Comparison of ENCODE assay signal across 22 cellular contexts in genomic region chr11:93840981-93841380, GRCh38. TPM values are rescaled to one million over a fixed set of nuclear protein-coding genes. Genes with fewer than 3 reads are reported as not detected.
DNase-seq lines count a peak whose midpoint lies in the region; ATAC-seq, FAIRE-seq and TF ChIP-seq lines count a peak whose summit lies in the region.
"Had no signal": no experiment of that assay in that cellular context is flagged by ENCODE, and none has a peak within 500 bp of the region (broad histone marks: within the 10 kb centered on the region; RNA-seq: fewer than 3 reads in every experiment).

No MANE protein-coding gene starts in this region.

- POLR2A ChIA-PET in K562 (lab: Yijun Ruan, JAX) = no interaction called here
- POLR2A ChIA-PET in CD8-positive, alpha-beta T cell (lab: Charles Lee) = no interaction called here

- no peak for FAIRE-seq in K562 (lab: Jason Lieb, UNC)
- FAIRE-seq: A204.1, GM12878, H54, HepG2 had no signal

- no peaks in the 10 kb centered on the region for H3K4me1 Mint-ChIP-seq in nephron progenitor cell
- no peaks in the 10 kb centered on the region for H3K4me1 Mint-ChIP-seq in CD8-positive, alpha-beta T cell (ENCODE audit: low read depth)
- H3K4me1 Mint-ChIP-seq: CD14-positive monocyte; CD4-positive, alpha-beta memory T cell had no signal

- H3K4me3 Mint-ChIP-seq in nephron progenitor cell = no peak overlapping the region
- no peak overlapping the region for H3K4me3 Mint-ChIP-seq in CD8-positive, alpha-beta T cell
- H3K4me3 Mint-ChIP-seq: CD14-positive monocyte; CD4-positive, alpha-beta memory T cell; GM23338 had no signal

- TF ChIP-seq CTCF in GM13976 (IDR thresholded peaks at IDR 0.05; ENCODE audit: borderline replicate concordance, control extremely low read depth, extremely low read depth, insufficient read depth, missing control alignments) (no peak), K562 (IDR thresholded peaks at IDR 0.05 in 2 of 3, conservative IDR thresholded peaks at IDR 0.05 in 1 of 3; ENCODE audit: insufficient read depth in 2 of 3, low read depth in 1 of 3, low read length in 3 of 3) (no peak), nephron progenitor cell (IDR thresholded peaks at IDR 0.05) (no peak)
- TF ChIP-seq CTCF in CD8-positive, alpha-beta T cell (IDR thresholded peaks at IDR 0.05) = no peak

- H3K4me2 ChIP-seq in BLaER1 treated with 17β-estradiol and CSF1 and Interleukin-3, amounts not matched to agents 10 nM and 100 nM = peak overlapping the region in 7 of 11 experiments; percentile 18 to 63 (median 45); a peak in 8 of 22 replicates
- H3K4me2 ChIP-seq in K562 (ENCODE audit: insufficient read depth, low read length) = no peak overlapping the region
- H3K4me2 ChIP-seq: GM23338, KMS-11 had no signal

- no peaks in the 10 kb centered on the region for H3K9me1 ChIP-seq in K562 (ENCODE audit: control insufficient read depth, insufficient read depth, low read length)

- intact Hi-C loops in K562 (cut with micrococcal nuclease) = no loop called here
- intact Hi-C loops in CD8-positive, alpha-beta T cell (cut with DNase I, micrococcal nuclease) = no loop called here

- H3K4me1 ChIP-seq in BLaER1 treated with 17β-estradiol and CSF1 and Interleukin-3, amounts not matched to agents 10 nM and 100 nM = peaks cover 0 to 27% (median 21%) of the 10 kb centered on the region in 10 experiments; a peak in 14 of 20 replicates
- peaks cover 3 to 5% of the 10 kb centered on the region in 2 experiments; a peak in 3 of 5 replicates for H3K4me1 ChIP-seq in K562 (replicated peaks in 1 of 2; ENCODE audit: control insufficient read depth in 2 of 2, insufficient read depth in 2 of 2, low read length in 2 of 2)
- H3K4me1 ChIP-seq in CD8-positive, alpha-beta T cell (ENCODE audit: insufficient read depth, low read length) = no peaks in the 10 kb centered on the region

- no peak for ATAC-seq in K562
- no peak for ATAC-seq in CD8-positive, alpha-beta T cell
- ATAC-seq: GM12878, GM23338, HCT116, HepG2 had no signal

- in situ Hi-C loops in GM13976 (cut with MboI; ENCODE audit: low sequenced_read_pairs, unreplicated experiment) (no loop called here), K562 (cut with MboI) (no loop called here)

- WGBS in K562 (ENCODE audit: insufficient coverage, low coverage, missing lambda C conversion rate) = 0% methylated on average over 3 of the region's 3 CpGs

- H3K36me3 Mint-ChIP-seq in nephron progenitor cell (ENCODE audit: low read depth) = no peaks in the 10 kb centered on the region
- no peaks in the 10 kb centered on the region for H3K36me3 Mint-ChIP-seq in CD8-positive, alpha-beta T cell
- H3K36me3 Mint-ChIP-seq: CD14-positive monocyte; CD4-positive, alpha-beta memory T cell had no signal

- H3K36me3 ChIP-seq in BLaER1 treated with 17β-estradiol and CSF1 and Interleukin-3, amounts not matched to agents 10 nM and 100 nM = no peaks in the 10 kb centered on the region
- H3K36me3 ChIP-seq in K562 (ENCODE audit: control insufficient read depth, insufficient read depth, low read length) = no peaks in the 10 kb centered on the region
- no peaks in the 10 kb centered on the region for H3K36me3 ChIP-seq in CD8-positive, alpha-beta T cell (ENCODE audit: insufficient read depth, low read length)
- H3K36me3 ChIP-seq: BE2C had no signal

- H3K9me3 ChIP-seq in BLaER1 treated with 17β-estradiol and CSF1 and Interleukin-3, amounts not matched to agents 10 nM and 100 nM (replicated peaks in 1 of 11) = peaks cover 0 to 3% (median 0%) of the 10 kb centered on the region in 11 experiments; a peak in 1 of 22 replicates
- H3K9me3 ChIP-seq in K562 (replicated peaks; ENCODE audit: control insufficient read depth, insufficient read depth, low read depth, low read length) = no peaks in the 10 kb centered on the region; the same call in 1 of the 2 replicates
- H3K9me3 ChIP-seq in CD8-positive, alpha-beta T cell (ENCODE audit: low read length) = no peaks in the 10 kb centered on the region
- H3K9me3 ChIP-seq: BE2C had no signal

- H3K27me3 Mint-ChIP-seq in nephron progenitor cell (ENCODE audit: low read depth, poor library complexity) = no peaks in the 10 kb centered on the region
- peaks cover 3% of the 10 kb centered on the region for H3K27me3 Mint-ChIP-seq in CD8-positive, alpha-beta T cell (ENCODE audit: low read depth)
- H3K27me3 Mint-ChIP-seq: CD4-positive, alpha-beta memory T cell had no signal

- H3K27ac ChIP-seq in BLaER1 treated with 17β-estradiol and CSF1 and Interleukin-3, amounts not matched to agents 10 nM and 100 nM = no peak overlapping the region
- H3K27ac ChIP-seq in K562 (ENCODE audit: extremely low read depth, low read depth, low read length) = no peak overlapping the region
- H3K27ac ChIP-seq in CD8-positive, alpha-beta T cell (ENCODE audit: low read depth, low read length) = no peak overlapping the region
- H3K27ac ChIP-seq: KMS-11 had no signal

- DNase-seq in GM13976 (ENCODE audit: low spot score) = peak; percentile 5
- peak; percentile 10 for DNase-seq in NCI-H69 (lab: John Stamatoyannopoulos, UW)
- no peak for DNase-seq in K562 (ENCODE audit: extremely low read depth in 1 of 4, low spot score in 3 of 4)
- DNase-seq in nephron progenitor cell = no peak
- no peak for DNase-seq in NCI-H1417 (lab: John Stamatoyannopoulos, UW)
- no peak for DNase-seq in CD8-positive, alpha-beta T cell
- DNase-seq in UCSD-AML1 (lab: John Stamatoyannopoulos, UW; ENCODE audit: unreplicated experiment) = no peak
- DNase-seq: ACHN; BE2C; Calu3; CD4-positive, alpha-beta memory T cell; DMS79 treated with DMSO at 0.1 percent for 48 hours had no signal

- TF ChIP-seq RAD21 in K562 (CRISPR knock-in tag; conservative IDR thresholded peaks at IDR 0.05 in 1 of 2, IDR thresholded peaks at IDR 0.05 in 1 of 2) = no peak

- no peaks in the 10 kb centered on the region for H3K27me3 ChIP-seq in BLaER1 treated with 17β-estradiol and CSF1 and Interleukin-3, amounts not matched to agents 10 nM and 100 nM
- peaks cover 26 to 49% of the 10 kb centered on the region in 2 experiments; a peak in 4 of 5 replicates for H3K27me3 ChIP-seq in K562 (ENCODE audit: control insufficient read depth in 2 of 2, insufficient read depth in 2 of 2, low read length in 2 of 2)
- no peaks in the 10 kb centered on the region for H3K27me3 ChIP-seq in CD8-positive, alpha-beta T cell (ENCODE audit: insufficient read depth, low read length)
- H3K27me3 ChIP-seq: BE2C had no signal

- no peak overlapping the region for H3K27ac Mint-ChIP-seq in nephron progenitor cell
- no peak overlapping the region for H3K27ac Mint-ChIP-seq in CD8-positive, alpha-beta T cell
- H3K27ac Mint-ChIP-seq: CD14-positive monocyte; CD4-positive, alpha-beta memory T cell; GM23338 had no signal

- no peak overlapping the region for H3K4me3 ChIP-seq in BLaER1 treated with 17β-estradiol and CSF1 and Interleukin-3, amounts not matched to agents 10 nM and 100 nM
- no peak overlapping the region for H3K4me3 ChIP-seq in K562
- no peak overlapping the region for H3K4me3 ChIP-seq in CD8-positive, alpha-beta T cell (ENCODE audit: low read depth, low read length)
- H3K4me3 ChIP-seq: GM12878, GM23338 had no signal

- H2AFZ ChIP-seq in K562 (ENCODE audit: low read depth, low read length) = no peak overlapping the region

- H3K79me2 ChIP-seq in K562 (ENCODE audit: control insufficient read depth, insufficient read depth, low read length) = no peaks in the 10 kb centered on the region

- BruUV-seq in K562 (replicated peaks; lab: Mats Ljungman, UMichigan) = no TSS peak

- no peaks in the 10 kb centered on the region; a peak in 1 of 22 replicates for H4K20me1 ChIP-seq in BLaER1 treated with 17β-estradiol and CSF1 and Interleukin-3, amounts not matched to agents 10 nM and 100 nM
- H4K20me1 ChIP-seq in K562 (replicated peaks; ENCODE audit: control insufficient read depth, insufficient read depth, low read length) = peaks cover 2% of the 10 kb centered on the region; the same call in 1 of the 2 replicates

- TF ChIP-seq EP300 in K562 (IDR thresholded peaks at IDR 0.05; ENCODE audit: low read length) = no peak

- CTCF ChIA-PET in K562 (lab: Yijun Ruan, JAX; ENCODE audit: low intra/inter-chr PET ratio) = no interaction called here
- CTCF ChIA-PET in CD8-positive, alpha-beta T cell (lab: Charles Lee) = no interaction called here

- TF ChIP-seq POLR2A in K562 (conservative IDR thresholded peaks at IDR 0.05) = no peak

- no peak overlapping the region for H3K9ac ChIP-seq in BLaER1 treated with 17β-estradiol and CSF1 and Interleukin-3, amounts not matched to agents 10 nM and 100 nM
- H3K9ac ChIP-seq in K562 (ENCODE audit: insufficient read depth in 1 of 2, low read depth in 2 of 2, low read length in 2 of 2) = no peak overlapping the region
- H3K9ac ChIP-seq: KMS-11 had no signal

- no peaks in the 10 kb centered on the region for H3K9me3 Mint-ChIP-seq in nephron progenitor cell
- H3K9me3 Mint-ChIP-seq in CD8-positive, alpha-beta T cell = no peaks in the 10 kb centered on the region
- H3K9me3 Mint-ChIP-seq: CD4-positive, alpha-beta memory T cell; GM23338 had no signal

RNA-seq across cellular contexts. Expression of gene VSTM5, which starts 9.4 kb away (rescaled TPM):
- not detected in 2 replicates for total RNA-seq in K562 (2011; cell fraction: chromatin; rRNA removed; ENCODE audit: low replicate concordance)
- not detected in 2 replicates for total RNA-seq in K562 (2011; cell fraction: nucleolus; rRNA removed)
- total RNA-seq in K562 (2011; cell fraction: nucleoplasm; rRNA removed) = not detected in 2 replicates
- total RNA-seq in K562 (2014; rRNA removed) = not detected in 2 replicates
- total RNA-seq in K562 (2014; rRNA removed; fragmentation: Illumina TruSeq; extraction: Trizol) = not detected in 2 replicates
- total RNA-seq in K562 (2015; rRNA removed; fragmentation: Illumina TruSeq; extraction: Trizol) = not detected in 2 replicates
- total RNA-seq in K562 (2021) = not detected in 2 replicates
- not detected in 2 replicates for polyA plus RNA-seq in K562 (2011; rRNA removed)
- polyA plus RNA-seq in K562 (2011; cell fraction: cytosol; rRNA removed) = not detected in 2 replicates
- polyA plus RNA-seq in K562 (2011; cell fraction: nucleus; rRNA removed) = not detected in 2 replicates
- 0.03 TPM in 1 of 2 replicates, not detected in the other for polyA plus RNA-seq in K562 (2012)
- polyA plus RNA-seq in K562 (2014; fragmentation: Illumina TruSeq; extraction: Trizol) = not detected in 2 replicates
- polyA plus RNA-seq in K562 (2014; fragmentation: Nextera tagmentation; extraction: Ambion mirVana) = under 1 TPM in 1 of 2 experiments, not detected in 1; 0.01 TPM
- not detected in 2 replicates for polyA plus RNA-seq in K562 (2014; rRNA removed)
- not detected in 2 replicates for polyA minus RNA-seq in K562 (2011; rRNA and poly(A)+ RNA removed)
- polyA minus RNA-seq in K562 (2011; cell fraction: cytosol; rRNA and poly(A)+ RNA removed) = not detected in 2 replicates
- polyA minus RNA-seq in K562 (2011; cell fraction: nucleus; rRNA and poly(A)+ RNA removed) = not detected in 2 replicates
- total RNA-seq in CD8-positive, alpha-beta T cell = not detected
- total RNA-seq: CD4-positive, alpha-beta memory T cell; G401; GM12878; HepG2 had no signal
- polyA plus RNA-seq: CD14-positive monocyte; CD4-positive, alpha-beta memory T cell; GM12878; HepG2 had no signal

RNA-seq across cellular contexts. Expression of gene MED17, which starts 56.9 kb away (rescaled TPM):
- 55.0 and 121 TPM in 2 replicates for total RNA-seq in K562 (2011; cell fraction: chromatin; rRNA removed; ENCODE audit: low replicate concordance)
- total RNA-seq in K562 (2011; cell fraction: nucleolus; rRNA removed) = 36.2 and 37.2 TPM in 2 replicates
- total RNA-seq in K562 (2011; cell fraction: nucleoplasm; rRNA removed) = 65.5 and 106 TPM in 2 replicates
- total RNA-seq in K562 (2014; rRNA removed) = 29.8 and 30.7 TPM in 2 replicates
- 34.5 and 35.1 TPM in 2 replicates for total RNA-seq in K562 (2014; rRNA removed; fragmentation: Illumina TruSeq; extraction: Trizol)
- total RNA-seq in K562 (2015; rRNA removed; fragmentation: Illumina TruSeq; extraction: Trizol) = 31.5 and 32.4 TPM in 2 replicates
- 34.7 and 35.0 TPM in 2 replicates for total RNA-seq in K562 (2021)
- polyA plus RNA-seq in K562 (2011; rRNA removed) = 20.3 and 22.0 TPM in 2 replicates
- 7.8 and 8.2 TPM in 2 replicates for polyA plus RNA-seq in K562 (2011; cell fraction: cytosol; rRNA removed)
- polyA plus RNA-seq in K562 (2011; cell fraction: nucleus; rRNA removed) = 31.3 and 40.5 TPM in 2 replicates
- polyA plus RNA-seq in K562 (2012) = 12.7 and 15.4 TPM in 2 replicates
- polyA plus RNA-seq in K562 (2014; fragmentation: Illumina TruSeq; extraction: Trizol) = 22.1 and 26.8 TPM in 2 replicates
- 1 to 10 TPM; 6.7 to 7.7 TPM for polyA plus RNA-seq in K562 (2014; fragmentation: Nextera tagmentation; extraction: Ambion mirVana)
- polyA plus RNA-seq in K562 (2014; rRNA removed) = 21.5 and 21.7 TPM in 2 replicates
- polyA minus RNA-seq in K562 (2011; rRNA and poly(A)+ RNA removed) = 30.5 and 37.4 TPM in 2 replicates
- 11.0 and 14.2 TPM in 2 replicates for polyA minus RNA-seq in K562 (2011; cell fraction: cytosol; rRNA and poly(A)+ RNA removed)
- polyA minus RNA-seq in K562 (2011; cell fraction: nucleus; rRNA and poly(A)+ RNA removed) = 36.9 and 49.5 TPM in 2 replicates
- total RNA-seq in CD8-positive, alpha-beta T cell = 10 to 100 TPM; 63.7 to 65.9 TPM

Comparison
In these comparisons a context has a peak if more than half of its experiments do, and no peak if none do; other contexts are left out.
1. DNase-seq: peak in GM13976 (single experiment) and NCI-H69 (single experiment); none in K562 (0 of 4), nephron progenitor cell (single experiment), NCI-H1417 (0 of 3), CD8-positive, alpha-beta T cell (0 of 7) and UCSD-AML1 (single experiment).